Comparison of ENCODE assay signal across 21 cellular contexts in the genomic region with DNA sequence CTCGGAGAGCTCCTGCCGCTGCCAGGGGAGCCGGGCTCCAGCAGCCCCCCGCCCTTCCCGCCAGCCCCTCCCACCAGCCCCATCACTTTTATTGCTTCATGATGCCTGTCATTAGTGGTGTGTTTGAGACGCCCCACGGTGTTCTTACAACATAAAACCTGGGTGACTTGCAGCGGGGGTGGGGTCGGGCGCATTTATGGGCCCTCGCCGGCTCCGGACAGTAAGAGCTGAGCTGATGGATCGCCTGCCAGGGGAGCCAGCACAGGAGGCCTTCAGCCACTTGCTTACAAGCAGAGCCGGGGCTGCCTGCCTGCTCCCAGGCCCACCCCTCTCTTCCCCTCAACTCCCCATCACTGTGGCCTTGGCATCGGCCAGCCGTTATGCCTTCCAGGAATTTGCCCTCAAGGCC.
A peak's percentile ranks its signal among the peaks of the same experiment; 100 is the strongest.
DNase-seq lines count a peak whose midpoint lies in the region; ATAC-seq and TF ChIP-seq lines count a peak whose summit lies in the region.
"Had no signal": no experiment of that assay in that cellular context is flagged by ENCODE, and none has a peak within 500 bp of the region (broad histone marks: within the 10 kb centered on the region; RNA-seq: fewer than 3 reads in every experiment).

No MANE protein-coding gene starts in this region.

- H3K79me2 ChIP-seq in GM23248 (ENCODE audit: insufficient read depth): no peaks in the 10 kb centered on the region

- DNase-seq in AG10803 (ENCODE audit: low read depth) (no peak), GM23248 (peak; percentile 33), NCI-H748 treated with DMSO at 0.1 percent for 48 hours (lab: John Stamatoyannopoulos, UW) (peak; percentile 29), LoVo (ENCODE audit: low spot score) (no peak), NCI-H2107 (lab: John Stamatoyannopoulos, UW) (no peak)
- DNase-seq: BE2C; brain microvascular endothelial cell; cortex of kidney; DND-41; Karpas-422; midbrain; NCI-H1105 treated with DMSO at 0.1 percent for 48 hours; NCI-H446 treated with DMSO at 0.1 percent for 48 hours; spleen; stimulated activated CD4-positive, alpha-beta T cell treated with anti-CD3 and anti-CD28 coated beads, Interleukin-4, amount 100 ng/mL, for 24 hours had no signal

- in situ Hi-C loops in GM23248 (cut with MboI): no loop called here

- ATAC-seq in HG03175 (IDR thresholded peaks at IDR 0.05; ENCODE audit: unreplicated experiment): no peak
- ATAC-seq: left lung, SK-N-SH treated with all-trans-retinoic acid at 6 μM for 48 hours had no signal

- H3K9ac ChIP-seq in GM23248 (no peak overlapping the region), mucosa of stomach (ENCODE audit: low read length) (peak overlapping the region; percentile 83)
- H3K9ac ChIP-seq: neural progenitor cell had no signal

- H2AFZ ChIP-seq in GM23248: no peak overlapping the region
- H2AFZ ChIP-seq: neural progenitor cell had no signal

- no peak for TF ChIP-seq CTCF in AG10803 (conservative IDR thresholded peaks at IDR 0.05; ENCODE audit: low read length)

- WGBS in GM23248 (ENCODE audit: low coverage in 1 of 2, low lambda C conversion rate in 2 of 2, missing lambda C conversion rate in 2 of 2), 2 experiments: 11 to 16% methylated on average over 12 to 17 of the region's 17 CpGs

- H3K27me3 ChIP-seq in GM23248 (replicated peaks; ENCODE audit: insufficient read depth) (peaks cover 20% of the 10 kb centered on the region), mucosa of stomach (ENCODE audit: control insufficient read depth, insufficient read depth, low read length) (peaks cover 12% of the 10 kb centered on the region)
- H3K27me3 ChIP-seq: BE2C had no signal

- H4K20me1 ChIP-seq in GM23248 (ENCODE audit: insufficient read depth): no peaks in the 10 kb centered on the region

- H3K4me3 ChIP-seq in AG10803 (ENCODE audit: low read length): peak overlapping the region; percentile 26; the same call in 1 of the 2 replicates
- H3K4me3 ChIP-seq in GM23248: no peak overlapping the region; the same call in 1 of the 2 replicates
- no peak overlapping the region for H3K4me3 ChIP-seq in mucosa of stomach (ENCODE audit: low read length)
- H3K4me3 ChIP-seq: left lung, neural progenitor cell had no signal

- H3K4me1 ChIP-seq in GM23248 (ENCODE audit: insufficient read depth): no peaks in the 10 kb centered on the region
- peaks cover 70% of the 10 kb centered on the region for H3K4me1 ChIP-seq in mucosa of stomach (ENCODE audit: control insufficient read depth, insufficient read depth, low read length)
- H3K4me1 ChIP-seq: neural progenitor cell had no signal

- no peaks in the 10 kb centered on the region for H3F3A ChIP-seq in GM23248 (ENCODE audit: insufficient read depth)

- H3K36me3 ChIP-seq in GM23248 (ENCODE audit: low read depth) (no peaks in the 10 kb centered on the region), mucosa of stomach (ENCODE audit: control insufficient read depth, insufficient read depth, low read length) (no peaks in the 10 kb centered on the region)
- H3K36me3 ChIP-seq: BE2C, brain microvascular endothelial cell, left lung, neural progenitor cell, spleen had no signal

- H3K4me2 ChIP-seq in GM23248 (ENCODE audit: unreplicated experiment): no peak overlapping the region
- H3K4me2 ChIP-seq: neural progenitor cell had no signal

- no peaks in the 10 kb centered on the region for H3K9me2 ChIP-seq in GM23248 (ENCODE audit: insufficient read depth)

- H3K27ac ChIP-seq in GM23248: no peak overlapping the region
- H3K27ac ChIP-seq: brain microvascular endothelial cell, left lung, neural progenitor cell, RWPE1 had no signal

- H3K9me3 ChIP-seq in GM23248 (ENCODE audit: low read depth) (no peaks in the 10 kb centered on the region), mucosa of stomach (ENCODE audit: control insufficient read depth, low read length) (no peaks in the 10 kb centered on the region)
- H3K9me3 ChIP-seq: BE2C, left lung, spleen had no signal

Comparison
In these comparisons a context has a peak if more than half of its experiments do, and no peak if none do; other contexts are left out.
1. DNase-seq: peak in GM23248 (single experiment) and NCI-H748 treated with DMSO at 0.1 percent for 48 hours (single experiment); none in AG10803 (single experiment), LoVo (single experiment) and NCI-H2107 (single experiment).